1 cellular context compared by ENCODE assay signal in the genomic region with DNA sequence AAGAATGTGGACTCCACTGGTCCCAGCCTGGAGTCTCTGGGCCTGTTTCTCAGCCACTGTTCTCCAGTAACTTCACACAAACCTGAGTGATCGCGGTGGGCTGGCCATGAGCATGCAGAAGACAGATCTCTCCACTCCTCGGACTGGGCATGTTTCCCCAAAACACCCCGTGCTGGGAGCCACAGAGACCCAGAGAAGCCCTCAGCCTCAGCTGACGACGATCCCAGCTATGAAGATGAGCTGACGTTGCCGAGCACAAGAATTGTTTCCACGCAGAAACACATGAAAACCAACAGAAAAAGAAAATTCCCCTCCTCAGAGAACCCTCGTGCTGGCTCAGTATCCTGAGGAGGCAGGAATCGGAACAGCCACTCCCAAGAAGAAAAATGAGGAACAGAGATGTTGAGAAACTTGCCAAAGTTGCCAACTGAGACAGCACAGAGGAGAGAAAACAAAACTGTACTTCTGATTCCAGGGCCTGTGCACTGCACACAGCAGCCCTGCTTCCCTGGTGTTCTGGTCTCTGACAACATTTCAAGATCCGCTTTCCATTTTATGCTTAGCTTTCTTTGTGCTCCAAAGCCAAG.
TF ChIP-seq lines count a peak whose summit lies in the region.

No MANE protein-coding gene starts in this region.

TF ChIP-seq in WTC11, 78 proteins besides CTCF, POLR2A, EP300 and RAD21 (continued from another document):
- TF ChIP-seq, protein P1, sequence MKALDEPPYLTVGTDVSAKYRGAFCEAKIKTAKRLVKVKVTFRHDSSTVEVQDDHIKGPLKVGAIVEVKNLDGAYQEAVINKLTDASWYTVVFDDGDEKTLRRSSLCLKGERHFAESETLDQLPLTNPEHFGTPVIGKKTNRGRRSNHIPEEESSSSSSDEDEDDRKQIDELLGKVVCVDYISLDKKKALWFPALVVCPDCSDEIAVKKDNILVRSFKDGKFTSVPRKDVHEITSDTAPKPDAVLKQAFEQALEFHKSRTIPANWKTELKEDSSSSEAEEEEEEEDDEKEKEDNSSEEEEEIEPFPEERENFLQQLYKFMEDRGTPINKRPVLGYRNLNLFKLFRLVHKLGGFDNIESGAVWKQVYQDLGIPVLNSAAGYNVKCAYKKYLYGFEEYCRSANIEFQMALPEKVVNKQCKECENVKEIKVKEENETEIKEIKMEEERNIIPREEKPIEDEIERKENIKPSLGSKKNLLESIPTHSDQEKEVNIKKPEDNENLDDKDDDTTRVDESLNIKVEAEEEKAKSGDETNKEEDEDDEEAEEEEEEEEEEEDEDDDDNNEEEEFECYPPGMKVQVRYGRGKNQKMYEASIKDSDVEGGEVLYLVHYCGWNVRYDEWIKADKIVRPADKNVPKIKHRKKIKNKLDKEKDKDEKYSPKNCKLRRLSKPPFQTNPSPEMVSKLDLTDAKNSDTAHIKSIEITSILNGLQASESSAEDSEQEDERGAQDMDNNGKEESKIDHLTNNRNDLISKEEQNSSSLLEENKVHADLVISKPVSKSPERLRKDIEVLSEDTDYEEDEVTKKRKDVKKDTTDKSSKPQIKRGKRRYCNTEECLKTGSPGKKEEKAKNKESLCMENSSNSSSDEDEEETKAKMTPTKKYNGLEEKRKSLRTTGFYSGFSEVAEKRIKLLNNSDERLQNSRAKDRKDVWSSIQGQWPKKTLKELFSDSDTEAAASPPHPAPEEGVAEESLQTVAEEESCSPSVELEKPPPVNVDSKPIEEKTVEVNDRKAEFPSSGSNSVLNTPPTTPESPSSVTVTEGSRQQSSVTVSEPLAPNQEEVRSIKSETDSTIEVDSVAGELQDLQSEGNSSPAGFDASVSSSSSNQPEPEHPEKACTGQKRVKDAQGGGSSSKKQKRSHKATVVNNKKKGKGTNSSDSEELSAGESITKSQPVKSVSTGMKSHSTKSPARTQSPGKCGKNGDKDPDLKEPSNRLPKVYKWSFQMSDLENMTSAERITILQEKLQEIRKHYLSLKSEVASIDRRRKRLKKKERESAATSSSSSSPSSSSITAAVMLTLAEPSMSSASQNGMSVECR (CRISPR knock-in tag; IDR thresholded peaks at IDR 0.05; ENCODE audit: borderline replicate concordance), result no peak
- no peak for TF ChIP-seq IRF2 (CRISPR knock-in tag; IDR thresholded peaks at IDR 0.05; ENCODE audit: borderline replicate concordance, low read depth)
- no peak for TF ChIP-seq MXD4 (CRISPR knock-in tag; IDR thresholded peaks at IDR 0.05; ENCODE audit: borderline replicate concordance)
- TF ChIP-seq GTF2I (CRISPR knock-in tag; conservative IDR thresholded peaks at IDR 0.05), result no peak
- TF ChIP-seq MYBL2 (CRISPR knock-in tag; IDR thresholded peaks at IDR 0.05), result no peak
- TF ChIP-seq ETV6 (CRISPR knock-in tag; IDR thresholded peaks at IDR 0.05), result no peak
- TF ChIP-seq, protein P2, sequence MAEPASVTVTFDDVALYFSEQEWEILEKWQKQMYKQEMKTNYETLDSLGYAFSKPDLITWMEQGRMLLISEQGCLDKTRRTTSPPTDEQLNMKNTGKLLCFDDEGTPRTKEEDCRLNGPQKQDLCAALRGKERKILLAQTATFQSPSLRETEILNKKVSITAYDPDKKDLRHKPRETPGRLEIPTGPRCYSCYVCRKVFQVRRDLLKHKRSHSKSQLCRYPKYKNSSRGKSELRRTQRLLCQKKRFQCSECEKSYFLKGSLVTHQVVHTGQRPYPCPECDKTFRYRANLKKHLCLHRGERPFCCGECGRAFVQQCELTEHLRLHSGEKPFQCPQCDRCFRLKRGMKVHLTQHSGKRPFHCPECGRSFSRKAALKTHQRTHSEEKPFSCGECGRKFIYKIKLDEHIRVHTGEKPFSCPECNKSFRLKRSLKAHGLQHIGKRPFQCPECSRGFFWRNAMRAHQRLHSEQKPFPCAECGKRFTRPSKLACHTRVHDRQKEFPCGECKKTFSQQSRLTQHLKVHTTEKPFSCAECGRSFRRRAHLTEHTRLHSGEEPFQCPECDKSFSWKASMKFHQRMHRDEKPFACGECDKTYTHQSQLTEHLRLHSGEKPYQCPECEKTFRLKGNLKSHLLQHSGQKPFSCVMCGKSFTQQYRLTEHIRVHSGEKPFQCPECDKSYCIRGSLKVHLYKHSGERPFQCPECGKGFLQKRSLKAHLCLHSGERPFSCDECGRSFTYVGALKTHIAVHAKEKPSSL (CRISPR knock-in tag; conservative IDR thresholded peaks at IDR 0.05), result no peak
- no peak for TF ChIP-seq JUN (CRISPR knock-in tag; IDR thresholded peaks at IDR 0.05)
- no peak for TF ChIP-seq CBFB (CRISPR knock-in tag; IDR thresholded peaks at IDR 0.05; ENCODE audit: low read depth)
